ENCODE assay signal across 23 cellular contexts in genomic region chr9:135073741-135074305, GRCh38. TPM values are rescaled to one million over a fixed set of nuclear protein-coding genes. Genes with fewer than 3 reads are reported as not detected.
DNase-seq lines count a peak whose midpoint lies in the region; ATAC-seq and TF ChIP-seq lines count a peak whose summit lies in the region.
"Had no signal": no experiment of that assay in that cellular context is flagged by ENCODE, and none has a peak within 500 bp of the region (broad histone marks: within the 10 kb centered on the region; RNA-seq: fewer than 3 reads in every experiment).

No MANE protein-coding gene starts in this region.

- no peaks in the 10 kb centered on the region for H3K36me3 Mint-ChIP-seq in activated CD4-positive, alpha-beta T cell treated with anti-CD3 and anti-CD28 coated beads, Interleukin-2, amount 10 ng/mL, durations not matched to agents 7 days and 5 days (ENCODE audit: low read depth)
- H3K36me3 Mint-ChIP-seq: CD4-positive, CD25-positive, alpha-beta regulatory T cell had no signal

- no peak overlapping the region for H2BK15ac ChIP-seq in neuronal stem cell (ENCODE audit: low read length)

- H2AFZ ChIP-seq in neuronal stem cell (ENCODE audit: low read length): no peak overlapping the region
- H2AFZ ChIP-seq: GM23338 had no signal

- H2AK5ac ChIP-seq in neuronal stem cell (ENCODE audit: low read depth, low read length): no peak overlapping the region

- H3K27me3 ChIP-seq in RWPE2 (ENCODE audit: insufficient read depth, poor library complexity, severe bottlenecking) (peaks cover 43% of the 10 kb centered on the region), dorsolateral prefrontal cortex (peaks cover 0 to 21% (median 0%) of the 10 kb centered on the region in 45 donors), neuronal stem cell (ENCODE audit: control insufficient read depth in 3 of 3, insufficient read depth in 3 of 3, low read depth in 1 of 3, low read length in 3 of 3) (peaks cover 0 to 37% (median 14%) of the 10 kb centered on the region in 3 experiments), suprapubic skin (peaks cover 52% of the 10 kb centered on the region)

- no peak for TF ChIP-seq POLR2A in suprapubic skin (IDR thresholded peaks at IDR 0.05)

- H2BK5ac ChIP-seq in neuronal stem cell (ENCODE audit: low read length): no peak overlapping the region

- no peaks in the 10 kb centered on the region for H3K9me3 ChIP-seq in RWPE2 (ENCODE audit: severe bottlenecking)
- no peaks in the 10 kb centered on the region for H3K9me3 ChIP-seq in neuronal stem cell (replicated peaks in 1 of 2; ENCODE audit: control insufficient read depth in 2 of 2, insufficient read depth in 1 of 2, low read depth in 1 of 2, low read length in 2 of 2)
- H3K9me3 ChIP-seq in suprapubic skin: no peaks in the 10 kb centered on the region
- H3K9me3 ChIP-seq: Caco-2, SJSA1 had no signal

- H3K79me1 ChIP-seq in neuronal stem cell (ENCODE audit: low read depth, low read length): peaks cover 4% of the 10 kb centered on the region

- no peak overlapping the region for H2BK120ac ChIP-seq in neuronal stem cell (ENCODE audit: low read depth, low read length)

- H3K9me3 Mint-ChIP-seq in activated CD4-positive, alpha-beta T cell treated with anti-CD3 and anti-CD28 coated beads, Interleukin-2, amount 10 ng/mL, durations not matched to agents 7 days and 5 days: no peaks in the 10 kb centered on the region
- H3K9me3 Mint-ChIP-seq: GM23338 had no signal

- H3K27ac Mint-ChIP-seq in activated CD4-positive, alpha-beta T cell treated with anti-CD3 and anti-CD28 coated beads, Interleukin-2, amount 10 ng/mL, durations not matched to agents 7 days and 5 days: no peak overlapping the region
- H3K27ac Mint-ChIP-seq: CD4-positive, CD25-positive, alpha-beta regulatory T cell; GM23338 had no signal

- H3K14ac ChIP-seq in neuronal stem cell (ENCODE audit: low read length): no peak overlapping the region

- H3K4me2 ChIP-seq in neuronal stem cell (ENCODE audit: insufficient read depth, low read length, poor library complexity, severe bottlenecking): no peak overlapping the region
- H3K4me2 ChIP-seq: KMS-11 had no signal

- H3K4me3 Mint-ChIP-seq in activated CD4-positive, alpha-beta T cell treated with anti-CD3 and anti-CD28 coated beads, Interleukin-2, amount 10 ng/mL, durations not matched to agents 7 days and 5 days: no peak overlapping the region
- H3K4me3 Mint-ChIP-seq: CD4-positive, CD25-positive, alpha-beta regulatory T cell had no signal

- no peak overlapping the region for H3K18ac ChIP-seq in neuronal stem cell (ENCODE audit: low read length)

- peaks cover 20% of the 10 kb centered on the region for H3K27me3 Mint-ChIP-seq in activated CD4-positive, alpha-beta T cell treated with anti-CD3 and anti-CD28 coated beads, Interleukin-2, amount 10 ng/mL, durations not matched to agents 7 days and 5 days

- H2BK12ac ChIP-seq in neuronal stem cell (ENCODE audit: low read length): no peak overlapping the region

- CTCF ChIA-PET in activated CD4-positive, alpha-beta T cell treated with anti-CD3 and anti-CD28 coated beads, Interleukin-2, amount 10 ng/mL, durations not matched to agents 7 days and 5 days (lab: Charles Lee): no interaction called here
- CTCF ChIA-PET in RWPE1 (lab: Yijun Ruan, JAX): interaction anchor here (0.6 to 0.8 kb wide), 3 partner anchors 13 to 47 kb away, joined by 3 to 8 read pairs (median 3); no protein-coding TSS in a partner anchor

- H3K4ac ChIP-seq in neuronal stem cell (ENCODE audit: low read length): no peak overlapping the region

- H3K36me3 ChIP-seq in RWPE2 (ENCODE audit: low read depth) (no peaks in the 10 kb centered on the region), neuronal stem cell (replicated peaks in 1 of 2; ENCODE audit: control insufficient read depth in 2 of 2, insufficient read depth in 2 of 2, low read length in 2 of 2) (no peaks in the 10 kb centered on the region), suprapubic skin (no peaks in the 10 kb centered on the region)
- H3K36me3 ChIP-seq: SJSA1 had no signal

- WGBS in neuronal stem cell (ENCODE audit: extremely low coverage in 2 of 2, insufficient read length in 2 of 2, insufficient replicate concordance in 1 of 2), 2 donors: no CpG with 5 or more reads among the region's 9 CpGs
- 94% methylated on average over 5 of the region's 9 CpGs for WGBS in suprapubic skin

- peak overlapping the region; percentile 3 for H3K9ac ChIP-seq in neuronal stem cell (ENCODE audit: low read depth, low read length, poor library complexity)
- H3K9ac ChIP-seq: KMS-11 had no signal

- H3K4me1 Mint-ChIP-seq in activated CD4-positive, alpha-beta T cell treated with anti-CD3 and anti-CD28 coated beads, Interleukin-2, amount 10 ng/mL, durations not matched to agents 7 days and 5 days: no peaks in the 10 kb centered on the region

- TF ChIP-seq CTCF in RWPE2 (IDR thresholded peaks at IDR 0.05; ENCODE audit: poor library complexity, severe bottlenecking) (no peak), dorsolateral prefrontal cortex (IDR thresholded peaks at IDR 0.05 in 54 of 56, conservative IDR thresholded peaks at IDR 0.05 in 2 of 56; ENCODE audit: low read depth in 1 of 56, partially characterized antibody in 56 of 56) (no peak), suprapubic skin (IDR thresholded peaks at IDR 0.05) (no peak), RWPE1 (conservative IDR thresholded peaks at IDR 0.05; ENCODE audit: low read depth) (no peak)

- H3K4me3 ChIP-seq in RWPE2 (ENCODE audit: severe bottlenecking) (no peak overlapping the region), dorsolateral prefrontal cortex (no peak overlapping the region), neuronal stem cell (ENCODE audit: low read length in 2 of 2) (no peak overlapping the region), suprapubic skin (no peak overlapping the region)
- H3K4me3 ChIP-seq: SJSA1 had no signal

- H3K4me1 ChIP-seq in RWPE2 (ENCODE audit: insufficient read depth, poor library complexity, severe bottlenecking): no peaks in the 10 kb centered on the region
- H3K4me1 ChIP-seq in neuronal stem cell (ENCODE audit: control insufficient read depth in 2 of 2, insufficient read depth in 1 of 2, low read depth in 1 of 2, low read length in 2 of 2): peaks cover 6 to 17% of the 10 kb centered on the region in 2 donors
- H3K4me1 ChIP-seq in suprapubic skin: peaks cover 21% of the 10 kb centered on the region
- H3K4me1 ChIP-seq: Caco-2, SJSA1 had no signal

- no peak overlapping the region for H4K8ac ChIP-seq in neuronal stem cell (ENCODE audit: low read depth, low read length)

- intact Hi-C loops in dorsolateral prefrontal cortex (cut with DNase I): loop anchor here in 1 of 2 donors (10.0 kb wide), 1 partner anchor 289 kb away; no protein-coding TSS in a partner anchor

- DNase-seq in RWPE2 (ENCODE audit: low spot score) (peak; percentile 29), dorsolateral prefrontal cortex (peak in 6 of 10 donors; percentile 4 to 27 (median 18)), neuronal stem cell (ENCODE audit: low spot score) (no peak), suprapubic skin (ENCODE audit: low spot score in 2 of 2) (peak; percentile 46 to 72), G401 (ENCODE audit: low spot score) (no peak), RWPE1 (ENCODE audit: low spot score) (no peak)
- no peak for DNase-seq in activated CD4-positive, alpha-beta T cell treated with anti-CD3 and anti-CD28 coated beads, Interleukin-2, amount 10 ng/mL, durations not matched to agents 7 days and 5 days
- DNase-seq: CD4-positive, CD25-positive, alpha-beta regulatory T cell; DMS 273 treated with DMSO at 0.1 percent for 48 hours; DMS79 treated with DMSO at 0.1 percent for 48 hours; HCEC 1CT; IMR-90; NCI-H1105; NCI-H146; NCI-H2029; NCI-H2227 treated with DMSO at 0.1 percent for 48 hours; NCI-H510A treated with DMSO at 0.1 percent for 48 hours had no signal

- H4K91ac ChIP-seq in neuronal stem cell (ENCODE audit: low read depth, low read length, poor library complexity): no peak overlapping the region

- POLR2A ChIA-PET in activated CD4-positive, alpha-beta T cell treated with anti-CD3 and anti-CD28 coated beads, Interleukin-2, amount 10 ng/mL, durations not matched to agents 7 days and 5 days (lab: Charles Lee): no interaction called here
- POLR2A ChIA-PET in RWPE1 (lab: Yijun Ruan, JAX; ENCODE audit: low non-redundant PET): no interaction called here

- TF ChIP-seq EP300 in suprapubic skin (IDR thresholded peaks at IDR 0.05): no peak

- H3K23ac ChIP-seq in neuronal stem cell (ENCODE audit: low read depth, low read length, poor library complexity): no peak overlapping the region

- in situ Hi-C loops in G401 (cut with HindIII; ENCODE audit: low sequenced_read_pairs): no loop called here

- H3K27ac ChIP-seq in RWPE2 (ENCODE audit: poor library complexity, severe bottlenecking) (no peak overlapping the region), dorsolateral prefrontal cortex (no peak overlapping the region), neuronal stem cell (replicated peaks; ENCODE audit: low read length) (no peak overlapping the region), suprapubic skin (no peak overlapping the region), RWPE1 (no peak overlapping the region)
- H3K27ac ChIP-seq: KMS-11, SJSA1 had no signal

- no peak for ATAC-seq in RWPE2 (ENCODE audit: low read depth)
- ATAC-seq: GM23338, Panc1, Right ventricle myocardium inferior had no signal

RNA-seq across cellular contexts. Expression of gene OLFM1, which starts 13.6 kb away (rescaled TPM):
- total RNA-seq in dorsolateral prefrontal cortex: 1,000 to 10,000 TPM in 2 of 120 experiments, 100 to 1,000 TPM in 118; 171 to 1,128 (median 638) TPM
- polyA plus RNA-seq in neuronal stem cell (2013, experiment 1 of 2): 5.8 TPM
- 5.8 TPM for polyA plus RNA-seq in neuronal stem cell (2013, experiment 2 of 2)
- total RNA-seq in suprapubic skin: 10 to 100 TPM in 2 of 4 donors, 1 to 10 TPM in 2; 4.0 to 15.4 (median 11.7) TPM
- total RNA-seq in activated CD4-positive, alpha-beta T cell treated with anti-CD3 and anti-CD28 coated beads, Interleukin-2, amount 10 ng/mL, durations not matched to agents 7 days and 5 days: not detected
- 5.9 and 6.5 TPM in 2 replicates for total RNA-seq in G401 (2014; rRNA removed; shearing (Covaris generic))
- total RNA-seq: Caco-2; CD4-positive, CD25-positive, alpha-beta regulatory T cell had no signal
- polyA plus RNA-seq: CD4-positive, CD25-positive, alpha-beta regulatory T cell had no signal

Comparison
In these comparisons a context has a peak if more than half of its experiments do, and no peak if none do; other contexts are left out.
1. DNase-seq: peak in RWPE2 (single experiment), dorsolateral prefrontal cortex (6 of 10) and suprapubic skin (2 of 2); none in neuronal stem cell (single experiment), activated CD4-positive, alpha-beta T cell treated with anti-CD3 and anti-CD28 coated beads, Interleukin-2, amount 10 ng/mL, durations not matched to agents 7 days and 5 days (single experiment), G401 (single experiment) and RWPE1 (single experiment).
2. RNA of gene OLFM1, which starts 13.6 kb away (total RNA-seq): 171 to 1,128 TPM in dorsolateral prefrontal cortex; 4.0 to 15.4 TPM in suprapubic skin, 5.9 to 6.5 TPM in G401 and not detected in activated CD4-positive, alpha-beta T cell treated with anti-CD3 and anti-CD28 coated beads, Interleukin-2, amount 10 ng/mL, durations not matched to agents 7 days and 5 days; every median in the first group is over 10 times any median in the second.